ENCODE assay signal across 8 cellular contexts in the genomic region with DNA sequence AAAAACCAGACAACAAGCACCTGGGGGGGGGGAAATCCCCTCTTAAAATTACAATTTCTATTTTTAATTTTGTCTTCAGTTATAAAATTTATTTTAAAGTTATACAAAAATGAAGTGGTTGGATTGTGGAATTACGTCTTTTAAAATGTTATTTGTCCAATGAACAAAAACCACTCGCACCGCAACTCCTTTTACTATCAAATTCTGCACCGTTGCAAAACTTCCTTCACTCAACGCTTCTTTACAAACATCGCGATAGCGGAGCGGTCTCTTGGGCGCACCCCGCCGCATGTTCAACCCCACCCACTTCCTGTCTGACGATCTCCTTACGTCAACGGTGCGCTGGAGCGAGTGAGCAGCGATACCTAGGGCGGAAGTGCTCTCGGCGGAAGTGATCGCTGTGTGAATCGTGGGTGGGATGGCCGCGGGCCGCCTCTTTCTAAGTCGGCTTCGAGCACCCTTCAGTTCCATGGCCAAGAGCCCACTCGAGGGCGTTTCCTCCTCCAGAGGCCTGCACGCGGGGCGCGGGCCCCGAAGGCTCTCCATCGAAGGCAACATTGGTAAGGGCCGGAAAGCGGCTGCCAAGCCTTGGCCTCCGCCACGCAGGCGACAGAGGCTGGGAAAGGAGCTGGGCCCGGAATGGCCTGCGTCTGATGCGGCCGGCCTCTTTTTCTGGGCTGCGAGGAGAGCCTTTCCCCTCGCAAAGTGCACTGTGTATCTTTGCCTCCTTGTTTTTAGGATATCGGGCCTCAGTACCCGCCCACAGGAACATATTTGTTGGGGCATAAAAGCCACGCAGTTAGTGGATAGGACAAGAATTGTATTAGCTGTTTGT. TPM values are rescaled to one million over a fixed set of nuclear protein-coding genes. Genes with fewer than 3 reads are reported as not detected.
DNase-seq lines count a peak whose midpoint lies in the region; ATAC-seq, FAIRE-seq and TF ChIP-seq lines count a peak whose summit lies in the region.

TSS of gene DGUOK (plus strand) at position 388 of the 835 bp plus-strand sequence. CDS start at position 419, 31 bp downstream.

- peak within 1 kb of the TSS; percentile 76 for H2AK5ac ChIP-seq in trophoblast cell (ENCODE audit: low read length)

- H3K4me1 ChIP-seq in adrenal gland (replicated peaks in 1 of 2) (peaks cover 18 to 41% of the 10 kb centered on the region in 2 donors), trophoblast cell (ENCODE audit: control insufficient read depth in 1 of 2, insufficient read depth in 2 of 2, low read length in 2 of 2) (peaks cover 0 to 3% of the 10 kb centered on the region in 2 experiments), transverse colon (peaks cover 18 to 46% (median 37%) of the 10 kb centered on the region in 4 donors)

- 0% methylated on average over 21 to 50 of the region's 50 CpGs for WGBS in adrenal gland, 4 donors
- WGBS in trophoblast cell (ENCODE audit: extremely low coverage, insufficient coverage, insufficient read length), result no CpG with 5 or more reads among the region's 50 CpGs
- WGBS in transverse colon (ENCODE audit: low coverage in 1 of 2), 2 donors, result 1 to 3% methylated on average over 12 to 37 of the region's 50 CpGs

- TF ChIP-seq CTCF in adrenal gland (IDR thresholded peaks at IDR 0.05), result peak in 2 of 6 experiments; percentile 2 to 8
- TF ChIP-seq CTCF in transverse colon (IDR thresholded peaks at IDR 0.05), result no peak

- peak; percentile 100 for FAIRE-seq in GM12892 (lab: Jason Lieb, UNC)

- intact Hi-C loops in adrenal gland (cut with DNase I) (no loop called here), cardiac septum (cut with DNase I) (loop anchor here (2.0 to 5.0 kb wide), 2 partner anchors 60 to 76 kb away; no protein-coding TSS in a partner anchor), transverse colon (cut with DNase I; ENCODE audit: low total_unique reads) (loop anchor here (10.0 kb wide), 1 partner anchor 58 kb away; the partner anchor contains the start of gene TET3)

- peak; percentile 80 for DNase-seq in GM12892 (ENCODE audit: insufficient read length)
- peak; percentile 98 for DNase-seq in NCI-H146 (lab: John Stamatoyannopoulos, UW)
- DNase-seq in T-helper 1 cell, result peak; percentile 93 to 99 (median 95)
- DNase-seq in adrenal gland, result peak; percentile 97 to 100 (median 99)
- DNase-seq in cardiac septum (ENCODE audit: low spot score), result peak; percentile 99
- peak; percentile 99 to 100 for DNase-seq in trophoblast cell
- peak; percentile 99 for DNase-seq in transverse colon

- H3K27ac ChIP-seq in adrenal gland (peak within 1 kb of the TSS; percentile 88 to 96 (median 93)), trophoblast cell (ENCODE audit: low read depth, low read length) (peak within 1 kb of the TSS; percentile 20), transverse colon (peak within 1 kb of the TSS; percentile 94 to 99 (median 96))

- H3K9me3 ChIP-seq in adrenal gland (replicated peaks in 1 of 3) (no peaks in the 10 kb centered on the region), trophoblast cell (ENCODE audit: insufficient read depth, low read depth, low read length) (no peaks in the 10 kb centered on the region), transverse colon (no peaks in the 10 kb centered on the region)

- H4K91ac ChIP-seq in trophoblast cell (ENCODE audit: low read depth, low read length), result peak within 1 kb of the TSS; percentile 84

- ATAC-seq in HG02852 (IDR thresholded peaks at IDR 0.05; ENCODE audit: unreplicated experiment), result peak; percentile 100

- peak within 1 kb of the TSS; percentile 85 for H2AFZ ChIP-seq in trophoblast cell (ENCODE audit: insufficient read depth, low read length, poor library complexity)

- peak within 1 kb of the TSS; percentile 52 for H2BK120ac ChIP-seq in trophoblast cell (ENCODE audit: insufficient read depth, low read length, poor library complexity)

- peak within 1 kb of the TSS; percentile 95 for H3K4ac ChIP-seq in trophoblast cell (ENCODE audit: low read depth, low read length)

- H3K9ac ChIP-seq in trophoblast cell (ENCODE audit: low read length), result peak within 1 kb of the TSS; percentile 97

- peak within 1 kb of the TSS; percentile 18 for H2BK12ac ChIP-seq in trophoblast cell (ENCODE audit: low read length)

- peak; percentile 3 for TF ChIP-seq EP300 in transverse colon (IDR thresholded peaks at IDR 0.05; ENCODE audit: low read depth)

- H3K36me3 ChIP-seq in adrenal gland (replicated peaks in 1 of 2) (no peaks in the 10 kb centered on the region), trophoblast cell (ENCODE audit: control insufficient read depth in 1 of 2, insufficient read depth in 2 of 2, low read length in 2 of 2) (peaks cover 0 to 2% of the 10 kb centered on the region in 2 experiments), transverse colon (no peaks in the 10 kb centered on the region)

- H3K14ac ChIP-seq in trophoblast cell (ENCODE audit: low read length), result peak within 1 kb of the TSS; percentile 86

- peaks cover 4% of the 10 kb centered on the region for H3K79me2 ChIP-seq in trophoblast cell (ENCODE audit: control insufficient read depth, insufficient read depth, low read length, poor library complexity)

- in situ Hi-C loops in transverse colon (cut with MboI; ENCODE audit: low pct_ligation_motif_present in 1 of 4, low pct_unique_long_range_greater_than_20kb in 1 of 4, low sequenced_read_pairs in 3 of 4), result no loop called here

- H3K23ac ChIP-seq in trophoblast cell (ENCODE audit: low read length), result no peak within 1 kb of the TSS

- H3K18ac ChIP-seq in trophoblast cell (ENCODE audit: low read length), result peak within 1 kb of the TSS; percentile 73

- peak within 1 kb of the TSS; percentile 72 for H3K4me2 ChIP-seq in trophoblast cell (ENCODE audit: low read length)

- peak; percentile 97 for TF ChIP-seq POLR2A in GM12892 (IDR thresholded peaks at IDR 0.05; ENCODE audit: low read depth, low read length)
- peak; percentile 92 for TF ChIP-seq POLR2A in adrenal gland (IDR thresholded peaks at IDR 0.05)
- peak; percentile 99 for TF ChIP-seq POLR2A in transverse colon (IDR thresholded peaks at IDR 0.05)

- H2BK5ac ChIP-seq in trophoblast cell (ENCODE audit: low read depth, low read length, poor library complexity), result peak within 1 kb of the TSS; percentile 87

- H3K79me1 ChIP-seq in trophoblast cell (ENCODE audit: low read length), result peaks cover 4% of the 10 kb centered on the region

- peak within 1 kb of the TSS; percentile 89 for H4K12ac ChIP-seq in trophoblast cell (ENCODE audit: low read depth, low read length)

- H4K8ac ChIP-seq in trophoblast cell (ENCODE audit: low read depth, low read length), result peak within 1 kb of the TSS; percentile 98

- H3K4me3 ChIP-seq in adrenal gland, result peak within 1 kb of the TSS; percentile 58 to 97 (median 76)
- peak within 1 kb of the TSS; percentile 89 for H3K4me3 ChIP-seq in trophoblast cell (ENCODE audit: low read depth, low read length)
- H3K4me3 ChIP-seq in transverse colon, result peak within 1 kb of the TSS; percentile 62 to 85 (median 65)

- H3K27me3 ChIP-seq in adrenal gland (no peaks in the 10 kb centered on the region), trophoblast cell (ENCODE audit: insufficient read depth, low read length) (no peaks in the 10 kb centered on the region), transverse colon (no peaks in the 10 kb centered on the region)

RNA-seq across cellular contexts. Expression of gene DGUOK, which starts in this region (rescaled TPM):
- 76.7 TPM for polyA plus RNA-seq in GM12892 (2012; ENCODE audit: missing spikeins)
- total RNA-seq in adrenal gland (10 to 100 TPM; 40.0 to 87.5 (median 52.8) TPM), cardiac septum (23.7 TPM), transverse colon (10 to 100 TPM; 27.3 to 49.7 (median 40.3) TPM)
- 100 to 1,000 TPM in 1 of 3 donors, 10 to 100 TPM in 2; 57.1 to 112 (median 88.4) TPM for polyA plus RNA-seq in adrenal gland
- 94.1 and 96.1 TPM in 2 replicates for polyA plus RNA-seq in trophoblast cell (2013)

Comparison
In these comparisons a context has a peak if more than half of its experiments do, and no peak if none do; other contexts are left out.
1. Peak in every context shown above with its lines: DNase-seq, ATAC-seq, H3K4me3 ChIP-seq and H3K27ac ChIP-seq.
2. H3K27ac ChIP-seq: peak in every context shown above with its lines; median percentile 96 in transverse colon; 93 in adrenal gland; 20 in trophoblast cell.
3. intact Hi-C loops: an anchor here in cardiac septum (2.0 to 5.0 kb wide) and transverse colon (10.0 kb wide); none called in adrenal gland.